In the genomic region with DNA sequence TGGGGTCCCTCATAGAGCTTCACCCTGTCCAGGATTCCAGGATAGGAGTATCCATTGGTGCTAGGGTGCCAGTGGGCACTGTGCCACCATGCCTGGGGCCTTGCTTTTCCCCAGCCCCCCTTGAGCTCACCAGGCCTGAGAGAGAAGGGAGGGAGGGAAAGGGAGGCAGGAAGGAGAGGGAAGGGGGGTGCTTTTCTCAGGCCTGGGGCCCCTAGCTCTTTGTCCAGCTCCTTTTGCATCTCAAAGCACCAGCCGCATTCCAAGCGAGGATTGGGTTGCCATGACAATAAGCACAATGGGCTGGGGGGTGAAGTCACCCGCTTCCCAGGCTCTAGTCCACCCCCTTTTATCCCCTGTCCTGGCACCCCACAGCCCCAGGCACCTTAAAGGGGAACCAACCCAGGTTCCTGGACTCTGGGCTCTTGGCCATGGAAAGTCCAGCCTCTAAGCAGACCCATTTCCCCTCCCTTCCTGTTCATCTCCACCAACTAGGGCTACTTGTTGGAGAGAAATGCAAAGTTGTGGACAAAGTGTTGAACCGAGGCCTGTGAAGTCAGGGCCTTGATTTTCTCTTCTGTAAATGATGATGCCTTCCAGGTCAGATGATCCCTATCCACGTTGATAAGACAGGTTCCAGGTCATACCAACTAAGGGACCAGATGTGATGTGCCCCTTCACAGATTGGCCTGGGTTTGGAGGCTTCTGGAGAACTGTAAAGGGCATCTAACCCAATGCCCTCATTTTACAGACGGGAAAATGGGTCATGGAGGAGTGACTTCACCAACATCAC, we compare ENCODE assay signal across 10 cellular contexts. TPM values are rescaled to one million over a fixed set of nuclear protein-coding genes. Genes with fewer than 3 reads are reported as not detected.
DNase-seq lines count a peak whose midpoint lies in the region; ATAC-seq, FAIRE-seq and TF ChIP-seq lines count a peak whose summit lies in the region.
"Had no signal": no experiment of that assay in that cellular context is flagged by ENCODE, and none has a peak within 500 bp of the region (broad histone marks: within the 10 kb centered on the region; RNA-seq: fewer than 3 reads in every experiment).

No MANE protein-coding gene starts in this region.

- intact Hi-C loops in activated naive CD4-positive, alpha-beta T cell treated with anti-CD3 and anti-CD28 coated beads for 36 hours (cut with micrococcal nuclease): no loop called here
- intact Hi-C loops in adrenal gland (cut with DNase I): no loop called here
- intact Hi-C loops in kidney (cut with DNase I): no loop called here

- no peaks in the 10 kb centered on the region for H3K27me3 ChIP-seq in adrenal gland

- H3K4me3 ChIP-seq in adrenal gland (no peak overlapping the region), kidney (ENCODE audit: low read length in 2 of 2) (no peak overlapping the region)

- WGBS in adrenal gland, 4 donors: 68 to 78% (median 71%) methylated on average over 6 of the region's 6 CpGs

- no peak for ATAC-seq in GM21367 (IDR thresholded peaks at IDR 0.05; ENCODE audit: unreplicated experiment)

- peak overlapping the region; percentile 76 for H3K4me3 Mint-ChIP-seq in activated naive CD4-positive, alpha-beta T cell treated with anti-CD3 and anti-CD28 coated beads for 36 hours

- CTCF ChIA-PET in activated naive CD4-positive, alpha-beta T cell treated with anti-CD3 and anti-CD28 coated beads for 36 hours (lab: Charles Lee): interaction anchor here (0.7 to 1.4 kb wide), 4 partner anchors 11 to 48 kb away, joined by 3 to 7 read pairs (median 3); a partner anchor contains a TSS

- H3K4me1 Mint-ChIP-seq in activated naive CD4-positive, alpha-beta T cell treated with anti-CD3 and anti-CD28 coated beads for 36 hours (ENCODE audit: low read depth): peaks cover 27% of the 10 kb centered on the region

- peak overlapping the region; percentile 65 to 91 (median 81) for H3K27ac ChIP-seq in adrenal gland
- no peak overlapping the region for H3K27ac ChIP-seq in kidney (ENCODE audit: low read depth in 2 of 2, low read length in 2 of 2)

- peaks cover 7% of the 10 kb centered on the region for H3K36me3 Mint-ChIP-seq in activated naive CD4-positive, alpha-beta T cell treated with anti-CD3 and anti-CD28 coated beads for 36 hours (ENCODE audit: low read depth)
- H3K36me3 Mint-ChIP-seq: activated naive CD8-positive, alpha-beta T cell treated with anti-CD3 and anti-CD28 coated beads, Interleukin-2, amount 10 ng/mL, durations not matched to agents 7 days and 5 days had no signal

- FAIRE-seq in kidney (lab: Jason Lieb, UNC): no peak

- H3K27ac Mint-ChIP-seq in activated naive CD4-positive, alpha-beta T cell treated with anti-CD3 and anti-CD28 coated beads for 36 hours: no peak overlapping the region

- H3K9me3 Mint-ChIP-seq in activated naive CD4-positive, alpha-beta T cell treated with anti-CD3 and anti-CD28 coated beads for 36 hours: no peaks in the 10 kb centered on the region
- H3K9me3 Mint-ChIP-seq: activated naive CD8-positive, alpha-beta T cell treated with anti-CD3 and anti-CD28 coated beads, Interleukin-2, amount 10 ng/mL, durations not matched to agents 7 days and 5 days had no signal

- no peak for TF ChIP-seq POLR2A in adrenal gland (IDR thresholded peaks at IDR 0.05)

- no peaks in the 10 kb centered on the region for H3K27me3 Mint-ChIP-seq in activated naive CD4-positive, alpha-beta T cell treated with anti-CD3 and anti-CD28 coated beads for 36 hours (ENCODE audit: low read depth)
- H3K27me3 Mint-ChIP-seq: activated naive CD8-positive, alpha-beta T cell treated with anti-CD3 and anti-CD28 coated beads, Interleukin-2, amount 10 ng/mL, durations not matched to agents 7 days and 5 days had no signal

- H3K9me3 ChIP-seq in adrenal gland (replicated peaks in 1 of 3): no peaks in the 10 kb centered on the region
- H3K9me3 ChIP-seq in kidney (ENCODE audit: control insufficient read depth in 1 of 2, low read length in 2 of 2): no peaks in the 10 kb centered on the region
- H3K9me3 ChIP-seq: left ventricle myocardium inferior had no signal

- H3K4me1 ChIP-seq in adrenal gland (replicated peaks in 1 of 2) (peaks cover 26 to 45% of the 10 kb centered on the region in 2 donors), kidney (ENCODE audit: control insufficient read depth in 1 of 2, insufficient read depth in 1 of 2, low read depth in 1 of 2, low read length in 2 of 2) (peaks cover 0 to 7% of the 10 kb centered on the region in 2 donors)

- no peak for DNase-seq in activated naive CD4-positive, alpha-beta T cell treated with anti-CD3 and anti-CD28 coated beads for 36 hours
- DNase-seq in activated naive CD4-positive, alpha-beta T cell (lab: John Stamatoyannopoulos, UW): no peak
- DNase-seq in adrenal gland (no peak), kidney (peak; percentile 72), superior temporal gyrus (ENCODE audit: extremely low spot score) (peak; percentile 26), NCI-H2171 (lab: John Stamatoyannopoulos, UW) (no peak)
- no peak for DNase-seq in activated CD4-positive, alpha-beta T cell treated with anti-CD3 and anti-CD28 coated beads, Interleukin-2, amount 50 U/mL, for 4 hours
- DNase-seq: activated naive CD8-positive, alpha-beta T cell treated with anti-CD3 and anti-CD28 coated beads, Interleukin-2, amount 10 ng/mL, durations not matched to agents 7 days and 5 days; left ventricle myocardium inferior had no signal

- no peaks in the 10 kb centered on the region for H3K36me3 ChIP-seq in adrenal gland (replicated peaks in 1 of 2)
- H3K36me3 ChIP-seq in kidney (ENCODE audit: control insufficient read depth in 1 of 2, insufficient read depth in 2 of 2, low read length in 2 of 2): no peaks in the 10 kb centered on the region
- H3K36me3 ChIP-seq: left ventricle myocardium inferior had no signal

- no peak overlapping the region for H3K9ac ChIP-seq in kidney (ENCODE audit: low read length in 2 of 2)

- TF ChIP-seq CTCF in adrenal gland (IDR thresholded peaks at IDR 0.05): no peak
- TF ChIP-seq CTCF in kidney (IDR thresholded peaks at IDR 0.05; ENCODE audit: borderline replicate concordance, extremely low read depth, insufficient read depth): no peak

RNA-seq across cellular contexts. Expression of a gene that starts 11.4 kb away (rescaled TPM):
- total RNA-seq in activated naive CD4-positive, alpha-beta T cell treated with anti-CD3 and anti-CD28 coated beads for 36 hours: 10 to 100 TPM; 15.4 to 15.7 TPM
- 10 to 100 TPM in 6 of 8 donors, 1 to 10 TPM in 2; 7.1 to 38.6 (median 16.1) TPM for total RNA-seq in adrenal gland
- 100 to 1,000 TPM in 1 of 3 donors, 10 to 100 TPM in 1, 1 to 10 TPM in 1; 9.6 to 147 (median 71.3) TPM for polyA plus RNA-seq in adrenal gland
- 33.0 TPM for total RNA-seq in kidney
- polyA plus RNA-seq in kidney (ENCODE audit: insufficient read depth, low read depth, low replicate concordance): 21.4 TPM

RNA-seq across cellular contexts. Expression of a gene that starts 12.2 kb away (rescaled TPM):
- 10 to 100 TPM; 46.8 to 47.4 TPM for total RNA-seq in activated naive CD4-positive, alpha-beta T cell treated with anti-CD3 and anti-CD28 coated beads for 36 hours
- total RNA-seq in adrenal gland: 10 to 100 TPM; 39.2 to 83.8 (median 45.5) TPM
- polyA plus RNA-seq in adrenal gland: 100 to 1,000 TPM in 1 of 3 donors, 10 to 100 TPM in 2; 26.7 to 111 (median 79.8) TPM
- total RNA-seq in kidney: 38.8 TPM
- 86.9 TPM for polyA plus RNA-seq in kidney (ENCODE audit: insufficient read depth, low read depth, low replicate concordance)

RNA-seq across cellular contexts. Expression of a gene that starts 22.6 kb away (rescaled TPM):
- total RNA-seq in activated naive CD4-positive, alpha-beta T cell treated with anti-CD3 and anti-CD28 coated beads for 36 hours: 1 to 10 TPM; 3.2 to 3.6 TPM
- under 1 TPM in 6 of 8 donors, not detected in 2; 0.19 to 0.96 (median 0.55) TPM for total RNA-seq in adrenal gland
- 1 to 10 TPM in 2 of 3 donors, under 1 TPM in 1; 0.38 to 5.6 (median 1.2) TPM for polyA plus RNA-seq in adrenal gland
- total RNA-seq in kidney: 2.1 TPM
- 0.28 TPM for polyA plus RNA-seq in kidney (ENCODE audit: insufficient read depth, low read depth, low replicate concordance)

RNA-seq across cellular contexts. Expression of a gene that starts 23.2 kb away (rescaled TPM):
- 100 to 1,000 TPM; 129 to 137 TPM for total RNA-seq in activated naive CD4-positive, alpha-beta T cell treated with anti-CD3 and anti-CD28 coated beads for 36 hours
- total RNA-seq in adrenal gland (100 to 1,000 TPM in 7 of 8 donors, 10 to 100 TPM in 1; 76.1 to 252 (median 169) TPM), kidney (198 TPM)
- polyA plus RNA-seq in adrenal gland (100 to 1,000 TPM; 383 to 806 (median 704) TPM), kidney (ENCODE audit: insufficient read depth, low read depth, low replicate concordance) (351 TPM)

RNA-seq across cellular contexts. Expression of a gene that starts 56.0 kb away (rescaled TPM):
- total RNA-seq in activated naive CD4-positive, alpha-beta T cell treated with anti-CD3 and anti-CD28 coated beads for 36 hours: 10 to 100 TPM; 31.4 to 35.5 TPM
- total RNA-seq in adrenal gland (100 to 1,000 TPM; 136 to 192 (median 163) TPM), kidney (84.4 TPM)
- polyA plus RNA-seq in adrenal gland (1,000 to 10,000 TPM in 2 of 3 donors, 1 to 10 TPM in 1; 6.8 to 1,427 (median 1,371) TPM), kidney (ENCODE audit: insufficient read depth, low read depth, low replicate concordance) (237 TPM)

Comparison
In these comparisons a context has a peak if more than half of its experiments do, and no peak if none do; other contexts are left out.
1. DNase-seq: peak in kidney (single experiment) and superior temporal gyrus (single experiment); none in activated naive CD4-positive, alpha-beta T cell treated with anti-CD3 and anti-CD28 coated beads for 36 hours (single experiment), activated naive CD4-positive, alpha-beta T cell (0 of 4), adrenal gland (0 of 7), NCI-H2171 (single experiment) and activated CD4-positive, alpha-beta T cell treated with anti-CD3 and anti-CD28 coated beads, Interleukin-2, amount 50 U/mL, for 4 hours (0 of 2).
2. H3K27ac ChIP-seq: peak in adrenal gland (5 of 5); none in kidney (0 of 2).